8 cellular contexts compared by ENCODE assay signal in genomic region chr6:63764318-63764916, GRCh38.
DNase-seq lines count a peak whose midpoint lies in the region; ATAC-seq and TF ChIP-seq lines count a peak whose summit lies in the region.

No MANE protein-coding gene starts in this region.

- no peak overlapping the region for H3K27ac Mint-ChIP-seq in endodermal cell

- no peaks in the 10 kb centered on the region for H3K4me1 Mint-ChIP-seq in endodermal cell

- TF ChIP-seq CTCF in HFF-Myc (IDR thresholded peaks at IDR 0.05; ENCODE audit: low read depth, low read length, missing control alignments) (no peak), OCI-LY1 (IDR thresholded peaks at IDR 0.05; ENCODE audit: low read length) (peak; percentile 28; the same call in 1 of the 2 replicates), endodermal cell (conservative IDR thresholded peaks at IDR 0.05) (peak; percentile 81), osteoblast (IDR thresholded peaks at IDR 0.05; ENCODE audit: extremely low read depth, low read depth, low read length) (peak; percentile 50), GM13976 (IDR thresholded peaks at IDR 0.05; ENCODE audit: borderline replicate concordance, control extremely low read depth, extremely low read depth, insufficient read depth, missing control alignments) (no peak)

- WGBS in endodermal cell (ENCODE audit: insufficient coverage in 1 of 2, insufficient read length in 1 of 2), 2 experiments: no CpG with 5 or more reads among the region's 4 CpGs

- no peaks in the 10 kb centered on the region for H3K79me2 ChIP-seq in OCI-LY1 (ENCODE audit: insufficient read depth, low read length)
- H3K79me2 ChIP-seq in osteoblast (ENCODE audit: insufficient read depth, low read length): no peaks in the 10 kb centered on the region

- H3K9ac ChIP-seq in OCI-LY1 (ENCODE audit: low read length) (no peak overlapping the region), endodermal cell (ENCODE audit: extremely low read depth, low read length, poor library complexity, severe bottlenecking) (no peak overlapping the region)

- peak; percentile 25 for DNase-seq in COR-L47 (lab: John Stamatoyannopoulos, UW)
- DNase-seq in HFF-Myc (ENCODE audit: extremely low read depth, low read depth): peak; percentile 16
- DNase-seq in endodermal cell: no peak
- no peak for DNase-seq in osteoblast (ENCODE audit: insufficient read length, low spot score, missing footprints)
- DNase-seq in posterior vena cava (ENCODE audit: low spot score): no peak
- DNase-seq in GM13976 (ENCODE audit: low spot score): no peak

- H3K9me3 Mint-ChIP-seq in endodermal cell: peaks cover 11% of the 10 kb centered on the region

- H3K36me3 Mint-ChIP-seq in endodermal cell (ENCODE audit: low read depth): no peaks in the 10 kb centered on the region

- H3K27me3 ChIP-seq in OCI-LY1 (ENCODE audit: insufficient read depth, low read length) (no peaks in the 10 kb centered on the region), endodermal cell (ENCODE audit: control insufficient read depth, insufficient read depth, low read length, poor library complexity, severe bottlenecking) (peaks cover 38% of the 10 kb centered on the region), osteoblast (ENCODE audit: insufficient read depth, low read length) (no peaks in the 10 kb centered on the region)

- H3K27me3 Mint-ChIP-seq in endodermal cell (ENCODE audit: insufficient read depth): peaks cover 28% of the 10 kb centered on the region

- no peaks in the 10 kb centered on the region for H4K20me1 ChIP-seq in OCI-LY1 (ENCODE audit: insufficient read depth, low read length)
- H4K20me1 ChIP-seq in osteoblast (ENCODE audit: insufficient read depth, low read length): no peaks in the 10 kb centered on the region

- in situ Hi-C loops in GM13976 (cut with MboI; ENCODE audit: low sequenced_read_pairs, unreplicated experiment): loop anchor here (10.0 kb wide), 2 partner anchors 170 to 410 kb away; no protein-coding TSS in a partner anchor

- no peaks in the 10 kb centered on the region for H3K4me1 ChIP-seq in OCI-LY1 (ENCODE audit: insufficient read depth, low read length, severe bottlenecking)
- H3K4me1 ChIP-seq in endodermal cell (ENCODE audit: control insufficient read depth, insufficient read depth, low read length): no peaks in the 10 kb centered on the region
- no peaks in the 10 kb centered on the region for H3K4me1 ChIP-seq in osteoblast (ENCODE audit: insufficient read depth, low read length)

- no peaks in the 10 kb centered on the region for H3K9me3 ChIP-seq in OCI-LY1 (ENCODE audit: low read length)
- peaks cover 20% of the 10 kb centered on the region for H3K9me3 ChIP-seq in endodermal cell (ENCODE audit: control insufficient read depth, low read length)
- no peaks in the 10 kb centered on the region for H3K9me3 ChIP-seq in osteoblast (ENCODE audit: low read depth, low read length)

- H2AFZ ChIP-seq in OCI-LY1 (ENCODE audit: low read length) (no peak overlapping the region), osteoblast (ENCODE audit: low read length) (no peak overlapping the region)

- H3F3A ChIP-seq in OCI-LY1 (ENCODE audit: insufficient read depth, low read length): no peaks in the 10 kb centered on the region

- H3K27ac ChIP-seq in OCI-LY1 (ENCODE audit: low read depth, low read length, poor library complexity, severe bottlenecking) (no peak overlapping the region), endodermal cell (ENCODE audit: low read depth, low read length) (no peak overlapping the region), osteoblast (ENCODE audit: low read depth, low read length) (no peak overlapping the region)

- H3K36me3 ChIP-seq in OCI-LY1 (ENCODE audit: insufficient read depth, low read length) (no peaks in the 10 kb centered on the region), endodermal cell (ENCODE audit: control insufficient read depth, insufficient read depth, low read length) (no peaks in the 10 kb centered on the region), osteoblast (ENCODE audit: insufficient read depth, low read length) (no peaks in the 10 kb centered on the region)

- no peak for ATAC-seq in GM18505 (IDR thresholded peaks at IDR 0.05; ENCODE audit: unreplicated experiment)

- no peak overlapping the region for H3K4me3 Mint-ChIP-seq in endodermal cell

- intact Hi-C loops in posterior vena cava (cut with DNase I): loop anchor here (5.0 kb wide), 3 partner anchors 162 to 412 kb away; no protein-coding TSS in a partner anchor

- no peak overlapping the region for H3K4me3 ChIP-seq in HFF-Myc (replicated peaks; ENCODE audit: low read depth, low read length)
- no peak overlapping the region for H3K4me3 ChIP-seq in OCI-LY1 (ENCODE audit: low read depth, low read length, poor library complexity, severe bottlenecking)
- no peak overlapping the region for H3K4me3 ChIP-seq in endodermal cell (ENCODE audit: low read length)
- no peak overlapping the region for H3K4me3 ChIP-seq in osteoblast (ENCODE audit: insufficient read depth, low read length)

- no peaks in the 10 kb centered on the region for H3K9me2 ChIP-seq in OCI-LY1 (ENCODE audit: low read depth, low read length)

- TF ChIP-seq POLR2A in GM18505 (IDR thresholded peaks at IDR 0.05; ENCODE audit: borderline replicate concordance, extremely low read depth, insufficient read depth, insufficient read length): no peak

- H3K4me2 ChIP-seq in OCI-LY1 (ENCODE audit: low read length): no peak overlapping the region
- H3K4me2 ChIP-seq in osteoblast (ENCODE audit: insufficient read depth, low read length): no peak overlapping the region

Comparison
In these comparisons a context has a peak if more than half of its experiments do, and no peak if none do; other contexts are left out.
1. DNase-seq: peak in COR-L47 (single experiment) and HFF-Myc (single experiment); none in endodermal cell (single experiment), osteoblast (single experiment), posterior vena cava (single experiment) and GM13976 (single experiment).
2. CTCF ChIP-seq: peak in OCI-LY1 (single experiment), endodermal cell (single experiment) and osteoblast (single experiment); none in HFF-Myc (single experiment) and GM13976 (single experiment).